In the genomic region with DNA sequence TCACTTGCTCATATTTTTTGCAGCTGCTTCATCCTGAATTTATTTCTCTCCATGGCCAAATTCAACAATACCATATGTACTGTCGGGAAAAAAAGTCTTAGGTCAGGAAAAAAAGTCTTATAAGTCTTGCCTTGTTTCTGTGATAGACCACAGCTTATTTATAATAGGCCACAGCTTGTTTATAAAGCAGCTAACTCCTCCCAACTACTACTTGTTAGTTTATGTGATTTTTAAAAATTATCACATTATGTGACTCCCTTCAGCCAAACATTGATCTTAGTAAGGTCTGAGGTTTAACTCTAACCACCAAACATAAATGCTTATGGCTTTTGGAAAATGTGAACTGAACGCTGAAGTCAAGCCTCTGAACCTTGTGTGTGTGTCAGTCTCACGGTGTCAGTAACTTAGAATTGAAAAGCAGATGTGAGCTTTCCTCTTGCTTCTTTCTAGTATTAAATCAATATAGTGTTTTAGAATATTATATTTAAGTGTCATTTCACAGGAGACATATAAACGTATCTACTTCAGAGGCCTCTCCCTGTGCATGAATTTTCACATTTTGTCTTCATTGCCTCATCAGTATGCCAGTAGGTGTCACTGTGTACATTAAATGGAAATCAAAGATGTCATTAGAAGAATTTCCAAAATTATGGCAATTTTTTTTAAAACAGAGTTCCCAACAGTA, we compare ENCODE assay signal across 8 cellular contexts. TPM values are rescaled to one million over a fixed set of nuclear protein-coding genes. Genes with fewer than 3 reads are reported as not detected.
DNase-seq lines count a peak whose midpoint lies in the region; ATAC-seq, FAIRE-seq and TF ChIP-seq lines count a peak whose summit lies in the region.

No MANE protein-coding gene starts in this region.

- no peaks in the 10 kb centered on the region for H3K9me3 ChIP-seq in heart right ventricle
- H3K9me3 ChIP-seq in RWPE2 (ENCODE audit: severe bottlenecking): no peaks in the 10 kb centered on the region
- H3K9me3 ChIP-seq in stomach: no peaks in the 10 kb centered on the region

- H3K27me3 ChIP-seq in heart right ventricle (no peaks in the 10 kb centered on the region), RWPE2 (ENCODE audit: insufficient read depth, poor library complexity, severe bottlenecking) (no peaks in the 10 kb centered on the region), stomach (no peaks in the 10 kb centered on the region)

- WGBS in heart right ventricle, 2 donors: 67 to 73% methylated on average over 4 of the region's 4 CpGs
- 53 to 68% (median 57%) methylated on average over 4 of the region's 4 CpGs for WGBS in stomach, 5 donors

- DNase-seq in heart right ventricle: no peak
- DNase-seq in Right ventricle myocardium inferior (ENCODE audit: missing footprints): no peak
- DNase-seq in RWPE2 (ENCODE audit: low spot score): no peak
- DNase-seq in frontal cortex (ENCODE audit: low spot score in 2 of 2): no peak
- DNase-seq in mucosa of gallbladder (ENCODE audit: low spot score): no peak
- DNase-seq in stomach: no peak
- no peak for DNase-seq in NK-92 treated with Interleukin-12 subunit alpha and Interleukin-12 subunit beta, amount 100 ng/mL, for 24 hours (lab: John Stamatoyannopoulos, UW)

- TF ChIP-seq CTCF in heart right ventricle (IDR thresholded peaks at IDR 0.05) (peak; percentile 31 to 83 (median 63)), RWPE2 (IDR thresholded peaks at IDR 0.05; ENCODE audit: poor library complexity, severe bottlenecking) (peak; percentile 80), stomach (IDR thresholded peaks at IDR 0.05) (peak in 1 of 7 experiments; percentile 19)

- no peak for ATAC-seq in heart right ventricle
- ATAC-seq in Right ventricle myocardium inferior: no peak
- ATAC-seq in RWPE2 (ENCODE audit: low read depth): no peak
- ATAC-seq in GM18511 (IDR thresholded peaks at IDR 0.05; ENCODE audit: unreplicated experiment): no peak

- TF ChIP-seq POLR2A in stomach (IDR thresholded peaks at IDR 0.05): no peak

- intact Hi-C loops in heart right ventricle (cut with DNase I) (loop anchor here in 8 of 10 donors (5.0 to 10.0 kb wide), 5 partner anchors 446 to 478 kb away; no protein-coding TSS in a partner anchor), Right ventricle myocardium inferior (cut with DNase I) (loop anchor here (10.0 kb wide), 2 partner anchors 378 to 448 kb away; no protein-coding TSS in a partner anchor), stomach (cut with DNase I; ENCODE audit: low total_unique reads) (no loop called here)

- FAIRE-seq in frontal cortex (lab: Jason Lieb, UNC): peak; percentile 94

- no peaks in the 10 kb centered on the region for H3K36me3 ChIP-seq in heart right ventricle
- H3K36me3 ChIP-seq in RWPE2 (ENCODE audit: low read depth): peaks cover 4% of the 10 kb centered on the region; the same call in 1 of the 2 replicates
- H3K36me3 ChIP-seq in stomach: no peaks in the 10 kb centered on the region

- H3K27ac ChIP-seq in heart right ventricle (no peak overlapping the region), RWPE2 (ENCODE audit: poor library complexity, severe bottlenecking) (no peak overlapping the region), stomach (no peak overlapping the region)

- no peak for TF ChIP-seq EP300 in stomach (IDR thresholded peaks at IDR 0.05)

- no peak overlapping the region for H3K4me3 ChIP-seq in heart right ventricle
- no peak overlapping the region for H3K4me3 ChIP-seq in RWPE2 (ENCODE audit: severe bottlenecking)
- no peak overlapping the region for H3K4me3 ChIP-seq in stomach

- H3K4me1 ChIP-seq in heart right ventricle (peaks cover 0 to under 1% (median 0%) of the 10 kb centered on the region in 9 donors), RWPE2 (ENCODE audit: insufficient read depth, poor library complexity, severe bottlenecking) (no peaks in the 10 kb centered on the region), stomach (no peaks in the 10 kb centered on the region)

RNA-seq across cellular contexts. Expression of a gene that starts 51.3 kb away (rescaled TPM):
- total RNA-seq in heart right ventricle: 10 to 100 TPM; 11.7 to 16.3 (median 13.8) TPM
- polyA plus RNA-seq in heart right ventricle: 10 to 100 TPM; 12.9 to 14.7 TPM
- 14.0 TPM for total RNA-seq in Right ventricle myocardium inferior
- total RNA-seq in frontal cortex: 14.7 TPM
- total RNA-seq in mucosa of gallbladder: 18.2 TPM
- total RNA-seq in stomach: 10 to 100 TPM in 4 of 5 donors, 1 to 10 TPM in 1; 1.2 to 38.5 (median 20.1) TPM
- polyA plus RNA-seq in stomach: 10 to 100 TPM in 2 of 3 donors, 1 to 10 TPM in 1; 10.0 to 21.7 (median 19.9) TPM
